ENCODE assay signal across 8 cellular contexts in the genomic region with DNA sequence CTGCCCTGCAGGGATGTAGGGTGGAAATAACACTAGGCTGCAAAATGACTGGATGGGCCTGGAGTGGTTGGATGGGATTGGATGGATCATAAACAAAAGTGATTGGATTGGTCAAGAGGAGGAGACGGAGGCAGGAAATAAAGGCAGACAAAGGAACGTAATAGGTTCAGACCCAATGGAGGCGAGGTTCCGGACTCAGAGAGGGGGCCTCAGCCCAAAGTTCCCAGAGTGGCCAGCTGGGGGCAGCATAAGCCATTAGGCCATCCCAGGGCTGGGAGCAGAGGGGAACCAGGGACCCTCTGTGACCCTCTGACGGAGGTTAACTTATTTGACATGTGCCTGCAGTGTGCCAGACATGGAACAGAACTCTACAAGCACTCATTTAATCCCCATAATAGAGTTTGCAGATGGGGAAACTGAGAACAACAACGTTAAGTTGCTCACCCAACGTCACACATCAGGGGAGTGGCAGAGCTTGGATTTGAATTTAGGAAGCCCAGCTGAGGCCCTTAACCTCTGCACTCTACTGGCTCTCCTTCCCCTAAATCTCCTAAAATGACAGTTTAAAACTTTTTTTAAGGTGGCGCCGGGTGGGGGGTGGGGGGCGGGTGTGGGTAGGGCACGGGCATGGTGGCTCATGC. TPM values are rescaled to one million over a fixed set of nuclear protein-coding genes. Genes with fewer than 3 reads are reported as not detected.
A peak's percentile ranks its signal among the peaks of the same experiment; 100 is the strongest.
DNase-seq lines count a peak whose midpoint lies in the region; ATAC-seq and TF ChIP-seq lines count a peak whose summit lies in the region.

No MANE protein-coding gene starts in this region.

- intact Hi-C loops in transverse colon (cut with DNase I; ENCODE audit: low total_unique reads) = loop anchor here (5.0 kb wide), 2 partner anchors 63 to 153 kb away; a partner anchor contains a TSS

- H2AFZ ChIP-seq in fibroblast of lung (ENCODE audit: low read length) = no peak overlapping the region
- peak overlapping the region; percentile 35 for H2AFZ ChIP-seq in osteoblast (ENCODE audit: low read length)

- H3K9ac ChIP-seq in fibroblast of lung (ENCODE audit: insufficient read depth, low read length) = no peak overlapping the region

- H3K27me3 ChIP-seq in DOHH2 (ENCODE audit: control insufficient read depth, low read length) = peaks cover 2% of the 10 kb centered on the region
- peaks cover 2% of the 10 kb centered on the region for H3K27me3 ChIP-seq in fibroblast of lung (ENCODE audit: control insufficient read depth, insufficient read depth, low read length)
- H3K27me3 ChIP-seq in osteoblast (ENCODE audit: insufficient read depth, low read length) = no peaks in the 10 kb centered on the region
- H3K27me3 ChIP-seq in transverse colon = peaks cover 4% of the 10 kb centered on the region

- H3K79me2 ChIP-seq in DOHH2 (ENCODE audit: control insufficient read depth, low read length) (no peaks in the 10 kb centered on the region), fibroblast of lung (ENCODE audit: control insufficient read depth, insufficient read depth, low read length) (no peaks in the 10 kb centered on the region), osteoblast (ENCODE audit: insufficient read depth, low read length) (no peaks in the 10 kb centered on the region)

- H4K20me1 ChIP-seq in DOHH2 (ENCODE audit: control insufficient read depth, insufficient read depth, low read depth, low read length) = no peaks in the 10 kb centered on the region
- H4K20me1 ChIP-seq in fibroblast of lung (ENCODE audit: control insufficient read depth, extremely low read depth, insufficient read depth, low read length) = no peaks in the 10 kb centered on the region
- no peaks in the 10 kb centered on the region for H4K20me1 ChIP-seq in osteoblast (ENCODE audit: insufficient read depth, low read length)

- TF ChIP-seq CTCF in DOHH2 (IDR thresholded peaks at IDR 0.05; ENCODE audit: low read depth, low read length, poor library complexity, severe bottlenecking) (peak; percentile 99), fibroblast of lung (conservative IDR thresholded peaks at IDR 0.05 in 1 of 2, IDR thresholded peaks at IDR 0.05 in 1 of 2; ENCODE audit: low read depth in 1 of 2, low read length in 2 of 2) (peak; percentile 67 to 82), osteoblast (IDR thresholded peaks at IDR 0.05; ENCODE audit: extremely low read depth, low read depth, low read length) (peak; percentile 89), transverse colon (IDR thresholded peaks at IDR 0.05) (peak; percentile 80 to 89 (median 84))

- ATAC-seq in GM18502 (IDR thresholded peaks at IDR 0.05; ENCODE audit: poor library complexity, unreplicated experiment) (no peak), GM18517 (IDR thresholded peaks at IDR 0.05; ENCODE audit: unreplicated experiment) (no peak)

- H3K4me1 ChIP-seq in DOHH2 (ENCODE audit: control insufficient read depth, low read length) = no peaks in the 10 kb centered on the region
- no peaks in the 10 kb centered on the region for H3K4me1 ChIP-seq in fibroblast of lung (ENCODE audit: control insufficient read depth, extremely low read depth, insufficient read depth, low read length)
- no peaks in the 10 kb centered on the region for H3K4me1 ChIP-seq in osteoblast (ENCODE audit: insufficient read depth, low read length)
- no peaks in the 10 kb centered on the region for H3K4me1 ChIP-seq in transverse colon

- no peak for TF ChIP-seq EP300 in transverse colon (IDR thresholded peaks at IDR 0.05; ENCODE audit: low read depth)

- H3K9me2 ChIP-seq in DOHH2 (replicated peaks; ENCODE audit: control insufficient read depth, low read length) = no peaks in the 10 kb centered on the region

- no peaks in the 10 kb centered on the region for H3K9me3 ChIP-seq in DOHH2 (ENCODE audit: control insufficient read depth, insufficient read depth, low read length)
- no peaks in the 10 kb centered on the region for H3K9me3 ChIP-seq in fibroblast of lung (ENCODE audit: control insufficient read depth, insufficient read depth, low read depth, low read length)
- H3K9me3 ChIP-seq in osteoblast (ENCODE audit: low read depth, low read length) = no peaks in the 10 kb centered on the region
- no peaks in the 10 kb centered on the region for H3K9me3 ChIP-seq in transverse colon

- H3K4me3 ChIP-seq in DOHH2 (ENCODE audit: low read length) (no peak overlapping the region), fibroblast of lung (replicated peaks in 1 of 4; ENCODE audit: control extremely low read depth in 1 of 4, insufficient read depth in 1 of 4, low read depth in 3 of 4, low read length in 4 of 4) (no peak overlapping the region), osteoblast (ENCODE audit: insufficient read depth, low read length) (no peak overlapping the region), transverse colon (no peak overlapping the region)

- H3F3A ChIP-seq in DOHH2 (ENCODE audit: control insufficient read depth, insufficient read depth) = no peaks in the 10 kb centered on the region

- H3K27ac ChIP-seq in DOHH2 (ENCODE audit: low read depth, low read length) = no peak overlapping the region
- no peak overlapping the region for H3K27ac ChIP-seq in fibroblast of lung (ENCODE audit: insufficient read depth, low read length)
- H3K27ac ChIP-seq in osteoblast (ENCODE audit: low read depth, low read length) = no peak overlapping the region
- no peak overlapping the region for H3K27ac ChIP-seq in transverse colon

- TF ChIP-seq POLR2A in transverse colon (IDR thresholded peaks at IDR 0.05) = no peak

- H3K36me3 ChIP-seq in DOHH2 (ENCODE audit: control insufficient read depth, low read length) (no peaks in the 10 kb centered on the region), fibroblast of lung (ENCODE audit: control insufficient read depth, insufficient read depth, low read length) (no peaks in the 10 kb centered on the region), osteoblast (ENCODE audit: insufficient read depth, low read length) (no peaks in the 10 kb centered on the region), transverse colon (no peaks in the 10 kb centered on the region)

- peak; percentile 45 for DNase-seq in NCI-H69 (lab: John Stamatoyannopoulos, UW)
- DNase-seq in activated T-cell treated with anti-CD3 and anti-CD28 coated beads for 4 hours = peak; percentile 70
- peak; percentile 36 to 43 for DNase-seq in fibroblast of lung (ENCODE audit: low read depth in 2 of 2)
- peak; percentile 81 for DNase-seq in osteoblast (ENCODE audit: insufficient read length, low spot score, missing footprints)
- peak; percentile 67 for DNase-seq in transverse colon

- in situ Hi-C loops in transverse colon (cut with MboI; ENCODE audit: low pct_ligation_motif_present in 1 of 4, low pct_unique_long_range_greater_than_20kb in 1 of 4, low sequenced_read_pairs in 3 of 4) = loop anchor here in 3 of 4 donors (10.0 to 25.0 kb wide), 3 partner anchors 61 to 158 kb away; a partner anchor contains a TSS

- 10 to 40% methylated on average over 4 to 11 of the region's 11 CpGs for WGBS in transverse colon (ENCODE audit: low coverage in 1 of 2), 2 donors

- no peak overlapping the region for H3K4me2 ChIP-seq in DOHH2 (ENCODE audit: low read length)
- H3K4me2 ChIP-seq in fibroblast of lung (ENCODE audit: extremely low read depth, insufficient read depth, low read length) = no peak overlapping the region
- H3K4me2 ChIP-seq in osteoblast (ENCODE audit: insufficient read depth, low read length) = no peak overlapping the region

RNA-seq across cellular contexts. Expression of a gene that starts 15.3 kb away (rescaled TPM):
- 15.9 and 18.3 TPM in 2 replicates for total RNA-seq in fibroblast of lung
- 10.5 and 13.1 TPM in 2 replicates for polyA plus RNA-seq in fibroblast of lung
- 43.8 and 63.9 TPM in 2 replicates for polyA plus RNA-seq in fibroblast of lung (2012)
- 141 and 172 TPM in 2 replicates for polyA minus RNA-seq in fibroblast of lung (ENCODE audit: low replicate concordance)
- total RNA-seq in osteoblast = 15.2 and 16.5 TPM in 2 replicates
- 100 to 1,000 TPM in 2 of 4 donors, 10 to 100 TPM in 2; 30.2 to 159 (median 68.0) TPM for total RNA-seq in transverse colon

RNA-seq across cellular contexts. Expression of a gene that starts 15.8 kb away (rescaled TPM):
- total RNA-seq in fibroblast of lung (under 0.01 TPM in 2 replicates), osteoblast (under 0.01 TPM in 2 replicates), transverse colon (1 to 10 TPM in 1 of 4 donors, under 1 TPM in 3; under 0.01 to 1.9 (median 0.30) TPM)
- 0.27 and 0.28 TPM in 2 replicates for polyA plus RNA-seq in fibroblast of lung
- polyA plus RNA-seq in fibroblast of lung (2012) = 0.37 TPM in 2 replicates
- polyA minus RNA-seq in fibroblast of lung (ENCODE audit: low replicate concordance) = 0.86 and 1.8 TPM in 2 replicates

RNA-seq across cellular contexts. Expression of a gene that starts 47.3 kb away (rescaled TPM):
- total RNA-seq in fibroblast of lung = under 0.01 and 0.33 TPM in 2 replicates
- polyA plus RNA-seq in fibroblast of lung = 0.07 and 0.16 TPM in 2 replicates
- 0.54 and 0.78 TPM in 2 replicates for polyA plus RNA-seq in fibroblast of lung (2012)
- 0.07 and 1.8 TPM in 2 replicates for polyA minus RNA-seq in fibroblast of lung (ENCODE audit: low replicate concordance)
- 0.72 TPM in 1 of 2 replicates, not detected in the other for total RNA-seq in osteoblast
- 10 to 100 TPM in 1 of 4 donors, 1 to 10 TPM in 2, under 1 TPM in 1; 0.60 to 26.9 (median 3.8) TPM for total RNA-seq in transverse colon
